In the genomic region with DNA sequence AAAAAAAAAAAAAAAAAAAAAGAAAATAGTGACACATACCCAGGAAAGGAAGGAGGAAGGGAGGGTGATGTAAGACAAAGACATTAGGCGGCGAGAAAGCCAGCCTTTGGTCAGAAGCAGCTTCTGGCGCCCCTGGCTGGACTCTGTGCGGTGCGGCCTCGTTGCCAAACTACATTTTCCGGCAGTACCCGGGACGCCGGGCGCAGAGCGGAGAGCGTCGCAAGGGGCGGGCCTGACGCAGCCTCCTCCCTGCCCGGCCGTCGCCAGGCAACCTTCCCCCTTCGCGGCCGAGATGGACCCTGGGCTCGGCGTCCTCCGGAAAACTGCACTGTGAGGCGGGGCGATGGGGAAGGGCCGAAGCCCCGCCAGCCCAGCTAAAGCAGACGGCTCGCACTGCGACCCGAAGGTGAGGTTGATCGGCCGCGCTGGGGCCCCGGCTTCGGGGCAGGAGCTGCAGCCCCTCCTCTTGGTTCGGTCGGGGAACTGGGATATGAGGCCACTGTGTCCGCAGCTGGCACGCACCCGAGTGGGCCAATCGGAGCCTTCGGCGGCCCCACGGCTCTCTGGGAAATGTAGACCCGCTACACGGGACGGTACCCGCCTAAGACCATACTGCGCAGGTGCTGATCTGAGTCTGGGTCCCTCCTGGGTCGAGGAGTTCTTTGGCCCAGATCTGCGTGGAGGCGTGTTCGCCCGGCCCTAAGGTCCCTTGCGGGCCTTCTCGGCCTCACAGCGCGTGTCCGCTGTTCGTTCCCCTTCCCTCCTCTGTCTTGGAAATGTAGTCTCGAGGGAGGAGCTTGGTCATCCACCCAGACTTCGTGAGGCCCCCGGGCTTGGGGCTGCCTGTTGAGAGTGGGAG, we compare ENCODE assay signal across 8 cellular contexts. TPM values are rescaled to one million over a fixed set of nuclear protein-coding genes. Genes with fewer than 3 reads are reported as not detected.
DNase-seq lines count a peak whose midpoint lies in the region; ATAC-seq and TF ChIP-seq lines count a peak whose summit lies in the region.

No MANE protein-coding gene starts in this region.

- DNase-seq in GM13977 (ENCODE audit: low spot score) = peak; percentile 87
- DNase-seq in RPMI8226 = peak; percentile 94
- DNase-seq in hepatocyte (ENCODE audit: low spot score) = peak; percentile 97
- DNase-seq in skeletal muscle cell (ENCODE audit: low read depth) = peak; percentile 75
- no peak for DNase-seq in NOMO-1 treated with dmso at 0.1 percent for 144 hours (lab: John Stamatoyannopoulos, UW; ENCODE audit: unreplicated experiment)
- no peak for DNase-seq in NCI-H1092 treated with DMSO at 0.1 percent for 48 hours (lab: John Stamatoyannopoulos, UW)

- H3K4me3 ChIP-seq in hepatocyte (peak overlapping the region; percentile 61), skeletal muscle cell (ENCODE audit: low read depth, low read length) (peak overlapping the region; percentile 80)

- H4K20me1 ChIP-seq in hepatocyte (ENCODE audit: insufficient read depth, poor library complexity, severe bottlenecking) = no peaks in the 10 kb centered on the region

- H3K27me3 ChIP-seq in hepatocyte = no peaks in the 10 kb centered on the region

- H3K79me2 ChIP-seq in hepatocyte = peaks cover 42% of the 10 kb centered on the region

- peak overlapping the region; percentile 11 for H2AFZ ChIP-seq in hepatocyte

- H3K4me1 ChIP-seq in hepatocyte (ENCODE audit: insufficient read depth) = peaks cover 9% of the 10 kb centered on the region

- ATAC-seq in HG02798 (IDR thresholded peaks at IDR 0.05; ENCODE audit: poor library complexity, unreplicated experiment) = peak; percentile 42

- peak overlapping the region; percentile 79 for H3K4me2 ChIP-seq in hepatocyte

- in situ Hi-C loops in GM13977 (cut with MboI; ENCODE audit: low pct_unique_long_range_greater_than_20kb, low sequenced_read_pairs, unreplicated experiment) = no loop called here

- TF ChIP-seq CTCF in GM13977 (IDR thresholded peaks at IDR 0.05; ENCODE audit: extremely low read depth, insufficient read depth, missing control alignments) = peak; percentile 38
- TF ChIP-seq CTCF in hepatocyte (IDR thresholded peaks at IDR 0.05; ENCODE audit: poor library complexity) = no peak

- peak overlapping the region; percentile 95 for H3K27ac ChIP-seq in angular gyrus (ENCODE audit: low read depth, low read length)
- H3K27ac ChIP-seq in hepatocyte = peak overlapping the region; percentile 95

- under 1% methylated on average over 66 of the region's 66 CpGs for WGBS in hepatocyte (ENCODE audit: low lambda C conversion rate, missing lambda C conversion rate)

- H3K36me3 ChIP-seq in hepatocyte (replicated peaks; ENCODE audit: insufficient read depth, low read depth) = no peaks in the 10 kb centered on the region

- no peaks in the 10 kb centered on the region for H3K9me3 ChIP-seq in hepatocyte (ENCODE audit: low read depth)

- H3K9me2 ChIP-seq in hepatocyte (replicated peaks; ENCODE audit: insufficient read depth) = no peaks in the 10 kb centered on the region

RNA-seq across cellular contexts. Expression of a gene that starts 2.3 kb away (rescaled TPM):
- 19.0 and 23.5 TPM in 2 replicates for total RNA-seq in hepatocyte
- polyA plus RNA-seq in hepatocyte = 19.9 and 29.0 TPM in 2 replicates

RNA-seq across cellular contexts. Expression of a gene that starts 17.0 kb away (rescaled TPM):
- total RNA-seq in hepatocyte = 48.5 and 54.4 TPM in 2 replicates
- 111 TPM in 2 replicates for polyA plus RNA-seq in hepatocyte

RNA-seq across cellular contexts. Expression of a gene that starts 20.5 kb away (rescaled TPM):
- total RNA-seq in hepatocyte = 88.4 and 122 TPM in 2 replicates
- polyA plus RNA-seq in hepatocyte = 188 and 196 TPM in 2 replicates

RNA-seq across cellular contexts. Expression of a gene that starts 31.5 kb away (rescaled TPM):
- 189 and 191 TPM in 2 replicates for total RNA-seq in hepatocyte
- 159 and 180 TPM in 2 replicates for polyA plus RNA-seq in hepatocyte

RNA-seq across cellular contexts. Expression of a gene that starts 55.8 kb away (rescaled TPM):
- 3.3 and 5.4 TPM in 2 replicates for total RNA-seq in hepatocyte
- 18.5 and 21.6 TPM in 2 replicates for polyA plus RNA-seq in hepatocyte

Comparison
In these comparisons a context has a peak if more than half of its experiments do, and no peak if none do; other contexts are left out.
1. DNase-seq: peak in GM13977 (single experiment), RPMI8226 (single experiment), hepatocyte (single experiment) and skeletal muscle cell (single experiment); none in NOMO-1 treated with dmso at 0.1 percent for 144 hours (single experiment) and NCI-H1092 treated with DMSO at 0.1 percent for 48 hours (single experiment).